ENCODE assay signal across 9 cellular contexts in the genomic region with DNA sequence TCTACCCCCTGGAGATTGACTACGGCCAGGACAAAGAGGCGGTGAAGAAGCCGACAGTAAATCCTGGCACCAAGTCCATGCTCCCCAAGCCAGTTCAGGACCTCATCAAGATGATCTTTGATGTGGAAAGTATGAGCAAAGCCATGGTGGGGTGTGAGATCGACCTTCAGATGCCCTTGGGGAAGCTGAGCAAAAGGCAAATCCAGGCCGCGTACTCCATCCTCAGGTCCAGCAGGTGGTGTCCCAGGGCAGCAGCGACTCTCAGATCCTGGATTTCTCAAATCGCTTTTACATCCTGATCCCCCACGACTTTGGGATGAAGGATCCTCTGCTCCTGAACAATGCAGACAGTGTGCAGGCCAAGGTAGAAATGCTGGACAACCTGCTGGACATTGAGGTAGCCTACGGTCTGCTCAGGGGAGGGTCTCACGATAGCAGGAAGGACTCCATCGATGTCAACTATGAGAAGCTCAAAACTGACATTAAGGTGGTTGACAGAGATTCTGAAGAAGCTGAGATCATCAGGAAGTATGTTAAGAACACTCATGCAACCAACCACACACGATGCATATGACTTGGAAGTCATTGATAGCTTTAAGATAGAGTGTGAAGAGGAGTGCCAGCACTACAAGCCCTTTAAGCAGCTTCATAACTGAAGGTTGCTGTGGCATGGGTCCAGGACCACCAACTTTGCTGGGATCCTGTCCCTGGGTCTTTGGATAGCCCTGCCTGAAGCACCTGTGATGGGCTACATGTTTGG.
"Had no signal": no experiment of that assay in that cellular context is flagged by ENCODE, and none has a peak within 500 bp of the region (broad histone marks: within the 10 kb centered on the region; RNA-seq: fewer than 3 reads in every experiment).

No MANE protein-coding gene starts in this region.

- H3K36me3 ChIP-seq: adrenal gland, neural progenitor cell had no signal

- H3K27ac ChIP-seq: adrenal gland, neural progenitor cell, parathyroid adenoma had no signal

- DNase-seq: activated B cell treated with CpG ODN at 0.5 μM for 24 hours; activated CD4-positive, alpha-beta T cell treated with anti-CD3 and anti-CD28 coated beads, Interleukin-2, amount 50 U/mL, for 4 hours; activated naive CD4-positive, alpha-beta T cell; adrenal gland had no signal

- FAIRE-seq: endometrium, TTC549 had no signal

- H3K4me1 ChIP-seq: adrenal gland, parathyroid adenoma had no signal

- H3K27me3 ChIP-seq: adrenal gland, neural progenitor cell had no signal

- H3K9ac ChIP-seq: neural progenitor cell, parathyroid adenoma had no signal

- H3K9me3 ChIP-seq: adrenal gland had no signal

- H3K79me2 ChIP-seq: parathyroid adenoma had no signal

- H3K4me3 ChIP-seq: adrenal gland, lung, neural progenitor cell had no signal

- H3K4me2 ChIP-seq: neural progenitor cell had no signal

- H2AFZ ChIP-seq: neural progenitor cell, parathyroid adenoma had no signal
